ENCODE assay signal across 20 cellular contexts in genomic region chr3:118110196-118110595, GRCh38.
"Had no signal": no experiment of that assay in that cellular context is flagged by ENCODE, and none has a peak within 500 bp of the region (broad histone marks: within the 10 kb centered on the region; RNA-seq: fewer than 3 reads in every experiment).

No MANE protein-coding gene starts in this region.

- H3K27me3 ChIP-seq: brain microvascular endothelial cell, heart left ventricle, pancreas, sigmoid colon, stomach, upper lobe of right lung had no signal

- H3K36me3 ChIP-seq: brain microvascular endothelial cell, heart left ventricle, pancreas, sigmoid colon, stomach, thoracic aorta, upper lobe of right lung had no signal

- H3K4me1 ChIP-seq: heart left ventricle, pancreas, sigmoid colon, stomach, upper lobe of right lung had no signal

- H3K4me3 ChIP-seq: heart left ventricle, mucosa of descending colon, pancreas, sigmoid colon, stomach, thoracic aorta, upper lobe of right lung had no signal

- H3K27ac ChIP-seq: brain microvascular endothelial cell, heart left ventricle, pancreas, sigmoid colon, stomach, thoracic aorta, upper lobe of right lung had no signal

- ATAC-seq: activated CD8-positive, alpha-beta T cell treated with anti-CD3 and anti-CD28 coated beads, Interleukin-2, amount 10 ng/mL, durations not matched to agents 7 days and 5 days; activated T-cell treated with anti-CD3 and anti-CD28 coated beads, Interleukin-2, amount 50 U/mL, for 72 hours; heart left ventricle; left lobe of liver; mucosa of descending colon; naive thymus-derived CD4-positive, alpha-beta T cell; pancreas; upper lobe of right lung had no signal

- H3K9me3 ChIP-seq: heart left ventricle, mucosa of descending colon, pancreas, sigmoid colon, stomach, thoracic aorta, upper lobe of right lung had no signal

- DNase-seq: activated B cell treated with CpG ODN at 0.5 μM for 24 hours; activated CD4-positive, alpha-beta T cell treated with anti-CD3 and anti-CD28 coated beads for 48 hours; activated CD8-positive, alpha-beta memory T cell treated with anti-CD3 and anti-CD28 coated beads, Interleukin-2, amount 50 U/mL, for 4 hours; activated CD8-positive, alpha-beta T cell treated with anti-CD3 and anti-CD28 coated beads, Interleukin-2, amount 10 ng/mL, durations not matched to agents 7 days and 5 days; activated naive CD8-positive, alpha-beta T cell treated with anti-CD3 and anti-CD28 coated beads for 36 hours; activated T-cell treated with anti-CD3 and anti-CD28 coated beads, Interleukin-2, amount 50 U/mL, for 72 hours; brain microvascular endothelial cell; cerebellar nuclear complex; effector memory CD4-positive, alpha-beta T cell; heart left ventricle; mucosa of descending colon; naive thymus-derived CD4-positive, alpha-beta T cell; pancreas; sigmoid colon; stimulated activated CD4-positive, alpha-beta T cell treated with anti-CD3 and anti-CD28 coated beads, Interleukin-1b, Interleukin-23, amount 100 ng/mL, for 48 hours; stomach; T-helper 2 cell; upper lobe of right lung had no signal
